ENCODE assay signal across 8 cellular contexts in the genomic region with DNA sequence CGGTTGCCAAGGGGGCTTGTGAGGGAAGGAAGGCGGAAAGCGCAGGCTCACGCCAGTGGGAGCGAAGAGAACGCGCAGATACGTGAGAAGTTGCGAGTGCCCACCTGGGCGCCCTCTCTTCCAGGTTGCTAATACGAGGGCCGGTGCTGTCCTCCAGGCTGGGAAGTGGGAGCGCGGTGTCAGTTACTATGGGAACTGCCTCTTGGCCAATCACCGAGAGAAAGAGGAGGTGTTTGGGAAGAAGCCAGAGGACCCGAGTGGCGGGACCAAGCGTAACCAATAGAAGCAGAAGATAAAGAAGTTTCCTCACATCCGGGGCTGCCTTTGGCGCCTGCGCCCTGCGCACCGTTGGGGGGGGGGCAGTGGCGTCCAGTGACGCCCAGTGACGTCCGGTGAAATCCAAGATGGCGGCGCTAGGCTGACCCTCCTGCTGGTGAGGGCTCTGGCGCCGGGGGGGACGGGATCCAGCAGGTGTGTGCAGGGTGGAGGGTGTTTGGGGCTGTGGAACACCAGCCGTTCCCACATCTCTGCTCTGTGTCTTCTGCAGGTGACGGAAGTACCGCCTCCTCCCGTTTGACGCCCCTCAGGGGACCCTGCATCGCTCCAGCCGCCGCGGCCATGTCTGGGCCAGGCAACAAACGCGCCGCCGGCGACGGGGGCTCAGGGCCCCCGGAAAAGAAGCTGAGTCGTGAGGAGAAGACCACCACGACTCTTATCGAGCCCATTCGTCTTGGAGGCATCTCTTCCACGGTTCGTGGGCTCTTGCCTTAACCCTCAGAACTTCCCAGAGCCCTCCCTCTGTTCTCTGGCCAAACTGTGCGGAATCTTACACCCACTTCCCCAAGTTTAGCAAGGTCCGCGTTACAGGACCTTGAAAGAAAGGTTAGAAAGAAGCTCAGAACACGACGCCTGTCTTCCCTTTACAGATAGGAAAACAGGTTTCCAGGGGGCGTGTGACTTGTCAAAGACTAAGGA. TPM values are rescaled to one million over a fixed set of nuclear protein-coding genes. Genes with fewer than 3 reads are reported as not detected.
DNase-seq lines count a peak whose midpoint lies in the region; ATAC-seq and TF ChIP-seq lines count a peak whose summit lies in the region.

Gene CFAP119 (minus strand): TSS at position 135 of the 975 bp plus-strand sequence. CDS start 314 bp downstream, outside the sequence.
Gene RNF40 (plus strand): TSS at position 395 of the 975 bp plus-strand sequence. CDS start 224 bp downstream, at position 619.

- peak; percentile 89 for DNase-seq in DMS153 treated with DMSO at 0.1 percent for 48 hours (lab: John Stamatoyannopoulos, UW; ENCODE audit: unreplicated experiment)
- peak; percentile 47 for DNase-seq in OCI-M2 (lab: John Stamatoyannopoulos, UW; ENCODE audit: unreplicated experiment)
- peak; percentile 89 for DNase-seq in activated T-cell treated with anti-CD3 and anti-CD28 coated beads, Interleukin-2, amount 50 U/mL, for 1 hour
- DNase-seq in erythroblast (lab: John Stamatoyannopoulos, UW): peak; percentile 98
- DNase-seq in mucosa of gallbladder (ENCODE audit: low spot score): peak; percentile 98
- peak; percentile 93 for DNase-seq in stimulated activated CD8-positive, alpha-beta memory T cell treated with anti-CD3 and anti-CD28 coated beads, Interleukin-4, amount 100 ng/mL, for 24 hours (ENCODE audit: low read depth)

- peak; percentile 89 for TF ChIP-seq POLR2A in erythroblast (IDR thresholded peaks at IDR 0.05; ENCODE audit: low read length)

- TF ChIP-seq RAD21 in Ishikawa (IDR thresholded peaks at IDR 0.05; ENCODE audit: low read depth): no peak

- no peak for TF ChIP-seq EP300 in Ishikawa (IDR thresholded peaks at IDR 0.05; ENCODE audit: borderline replicate concordance)

- ATAC-seq in GM21619 (IDR thresholded peaks at IDR 0.05; ENCODE audit: unreplicated experiment): peak; percentile 83

TF ChIP-seq in Ishikawa, 13 proteins besides CTCF, POLR2A, EP300 and RAD21:
- TF ChIP-seq CEBPB (IDR thresholded peaks at IDR 0.05) (peak; percentile 4; the same call in 1 of the 2 replicates), YY1 (IDR thresholded peaks at IDR 0.05; ENCODE audit: low read depth) (peak; percentile 98), ZBTB7A (IDR thresholded peaks at IDR 0.05; ENCODE audit: low read depth) (peak; percentile 88; the same call in 1 of the 2 replicates), EGR1 (IDR thresholded peaks at IDR 0.05) (0 out of 2 replicates have a peak, but pooled peaks have one; percentile 16), CREB1 (IDR thresholded peaks at IDR 0.05; ENCODE audit: low read depth) (peak; percentile 87), TCF12 (IDR thresholded peaks at IDR 0.05; ENCODE audit: low read depth) (peak; percentile 67; the same call in 1 of the 2 replicates), NFIC (IDR thresholded peaks at IDR 0.05) (peak; percentile 59), FOXM1 (IDR thresholded peaks at IDR 0.05; ENCODE audit: borderline replicate concordance, low read depth) (no peak), TAF1 (IDR thresholded peaks at IDR 0.05; ENCODE audit: low read depth) (peak; percentile 98)
- TF ChIP-seq, protein P1, sequence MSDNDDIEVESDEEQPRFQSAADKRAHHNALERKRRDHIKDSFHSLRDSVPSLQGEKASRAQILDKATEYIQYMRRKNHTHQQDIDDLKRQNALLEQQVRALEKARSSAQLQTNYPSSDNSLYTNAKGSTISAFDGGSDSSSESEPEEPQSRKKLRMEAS (IDR thresholded peaks at IDR 0.05): peak; percentile 10; the same call in 1 of the 2 replicates
- TF ChIP-seq, protein P2, sequence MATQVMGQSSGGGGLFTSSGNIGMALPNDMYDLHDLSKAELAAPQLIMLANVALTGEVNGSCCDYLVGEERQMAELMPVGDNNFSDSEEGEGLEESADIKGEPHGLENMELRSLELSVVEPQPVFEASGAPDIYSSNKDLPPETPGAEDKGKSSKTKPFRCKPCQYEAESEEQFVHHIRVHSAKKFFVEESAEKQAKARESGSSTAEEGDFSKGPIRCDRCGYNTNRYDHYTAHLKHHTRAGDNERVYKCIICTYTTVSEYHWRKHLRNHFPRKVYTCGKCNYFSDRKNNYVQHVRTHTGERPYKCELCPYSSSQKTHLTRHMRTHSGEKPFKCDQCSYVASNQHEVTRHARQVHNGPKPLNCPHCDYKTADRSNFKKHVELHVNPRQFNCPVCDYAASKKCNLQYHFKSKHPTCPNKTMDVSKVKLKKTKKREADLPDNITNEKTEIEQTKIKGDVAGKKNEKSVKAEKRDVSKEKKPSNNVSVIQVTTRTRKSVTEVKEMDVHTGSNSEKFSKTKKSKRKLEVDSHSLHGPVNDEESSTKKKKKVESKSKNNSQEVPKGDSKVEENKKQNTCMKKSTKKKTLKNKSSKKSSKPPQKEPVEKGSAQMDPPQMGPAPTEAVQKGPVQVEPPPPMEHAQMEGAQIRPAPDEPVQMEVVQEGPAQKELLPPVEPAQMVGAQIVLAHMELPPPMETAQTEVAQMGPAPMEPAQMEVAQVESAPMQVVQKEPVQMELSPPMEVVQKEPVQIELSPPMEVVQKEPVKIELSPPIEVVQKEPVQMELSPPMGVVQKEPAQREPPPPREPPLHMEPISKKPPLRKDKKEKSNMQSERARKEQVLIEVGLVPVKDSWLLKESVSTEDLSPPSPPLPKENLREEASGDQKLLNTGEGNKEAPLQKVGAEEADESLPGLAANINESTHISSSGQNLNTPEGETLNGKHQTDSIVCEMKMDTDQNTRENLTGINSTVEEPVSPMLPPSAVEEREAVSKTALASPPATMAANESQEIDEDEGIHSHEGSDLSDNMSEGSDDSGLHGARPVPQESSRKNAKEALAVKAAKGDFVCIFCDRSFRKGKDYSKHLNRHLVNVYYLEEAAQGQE (IDR thresholded peaks at IDR 0.05; ENCODE audit: low read depth): no peak; the same call in 1 of the 2 replicates
- TF ChIP-seq, protein P3, sequence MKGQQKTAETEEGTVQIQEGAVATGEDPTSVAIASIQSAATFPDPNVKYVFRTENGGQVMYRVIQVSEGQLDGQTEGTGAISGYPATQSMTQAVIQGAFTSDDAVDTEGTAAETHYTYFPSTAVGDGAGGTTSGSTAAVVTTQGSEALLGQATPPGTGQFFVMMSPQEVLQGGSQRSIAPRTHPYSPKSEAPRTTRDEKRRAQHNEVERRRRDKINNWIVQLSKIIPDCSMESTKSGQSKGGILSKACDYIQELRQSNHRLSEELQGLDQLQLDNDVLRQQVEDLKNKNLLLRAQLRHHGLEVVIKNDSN (IDR thresholded peaks at IDR 0.05): no peak

RNA-seq across cellular contexts. Expression of gene CFAP119, which starts in this region (rescaled TPM):
- 13.2 TPM for total RNA-seq in mucosa of gallbladder

RNA-seq across cellular contexts. Expression of gene RNF40, which starts in this region (rescaled TPM):
- 129 TPM for total RNA-seq in mucosa of gallbladder

Comparison
In these comparisons a context has a peak if more than half of its experiments do, and no peak if none do; other contexts are left out.
1. Peak in every context shown above with its lines: DNase-seq and ATAC-seq.
2. DNase-seq: peak in every context shown above with its lines; median percentile 98 in erythroblast; 98 in mucosa of gallbladder; 93 in stimulated activated CD8-positive, alpha-beta memory T cell treated with anti-CD3 and anti-CD28 coated beads, Interleukin-4, amount 100 ng/mL, for 24 hours; 89 in DMS153 treated with DMSO at 0.1 percent for 48 hours; 89 in activated T-cell treated with anti-CD3 and anti-CD28 coated beads, Interleukin-2, amount 50 U/mL, for 1 hour; 47 in OCI-M2.